In the genomic region with DNA sequence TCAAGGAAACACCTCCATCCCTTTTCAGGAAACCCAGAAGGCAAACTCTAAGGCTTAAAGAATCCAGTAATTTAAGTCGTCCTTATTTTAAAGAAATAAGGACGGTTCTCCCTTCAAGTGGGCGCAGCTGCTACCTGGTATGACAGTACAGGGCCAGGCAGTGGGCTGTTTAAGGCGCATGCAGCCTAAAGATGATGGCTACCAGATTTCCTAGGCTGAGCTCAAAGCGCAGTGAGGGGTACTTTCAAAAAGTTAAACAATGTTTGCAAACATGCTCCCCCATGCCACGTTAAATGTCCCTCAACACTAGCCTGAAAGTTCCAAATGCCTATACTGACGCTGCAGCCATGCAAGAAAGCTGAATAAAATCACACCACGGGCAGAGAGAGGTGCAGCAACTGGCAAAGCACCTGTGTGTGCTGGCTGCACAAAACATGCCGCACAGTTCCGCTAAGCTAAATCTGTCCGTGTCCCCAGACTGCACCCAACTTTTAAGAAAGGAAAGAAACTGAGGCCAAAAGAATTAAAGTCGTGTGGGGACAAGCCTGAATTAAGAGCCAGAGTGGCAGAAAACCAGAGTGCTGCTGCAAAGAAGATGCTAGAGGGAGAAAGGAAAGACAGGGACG, we compare ENCODE assay signal across 8 cellular contexts. TPM values are rescaled to one million over a fixed set of nuclear protein-coding genes. Genes with fewer than 3 reads are reported as not detected.
DNase-seq lines count a peak whose midpoint lies in the region; ATAC-seq and TF ChIP-seq lines count a peak whose summit lies in the region.

No MANE protein-coding gene starts in this region.

- DNase-seq in activated CD4-positive, alpha-beta T cell treated with anti-CD3 and anti-CD28 coated beads, Interleukin-2, amount 10 ng/mL, durations not matched to agents 7 days and 5 days: peak; percentile 29
- DNase-seq in fibroblast of the aortic adventitia (ENCODE audit: low read depth) (peak; percentile 26), GOT3 (lab: John Stamatoyannopoulos, UW) (no peak)

- H3K4me2 ChIP-seq in DOHH2 (ENCODE audit: low read length): peak overlapping the region; percentile 92

- H3K27ac ChIP-seq in DOHH2 (ENCODE audit: low read depth, low read length) (peak overlapping the region; percentile 41), neutrophil (peak overlapping the region; percentile 80)

- H3K4me3 ChIP-seq in DOHH2 (ENCODE audit: low read length): peak overlapping the region; percentile 84
- peak overlapping the region; percentile 88 for H3K4me3 ChIP-seq in fibroblast of the aortic adventitia (ENCODE audit: low read depth, low read length)
- peak overlapping the region; percentile 81 for H3K4me3 ChIP-seq in neutrophil (ENCODE audit: low read depth in 1 of 2, low read length in 1 of 2)

- H3K9me2 ChIP-seq in DOHH2 (replicated peaks; ENCODE audit: control insufficient read depth, low read length): no peaks in the 10 kb centered on the region

- peak overlapping the region; percentile 92 for H3K27ac Mint-ChIP-seq in activated CD4-positive, alpha-beta T cell treated with anti-CD3 and anti-CD28 coated beads, Interleukin-2, amount 10 ng/mL, durations not matched to agents 7 days and 5 days

- ATAC-seq in GM21360 (IDR thresholded peaks at IDR 0.05; ENCODE audit: unreplicated experiment): peak; percentile 34
- peak; percentile 11 for ATAC-seq in HG03565 (IDR thresholded peaks at IDR 0.05; ENCODE audit: unreplicated experiment)
- no peak for ATAC-seq in HG03469 (IDR thresholded peaks at IDR 0.05; ENCODE audit: unreplicated experiment)

- H3K36me3 Mint-ChIP-seq in activated CD4-positive, alpha-beta T cell treated with anti-CD3 and anti-CD28 coated beads, Interleukin-2, amount 10 ng/mL, durations not matched to agents 7 days and 5 days (ENCODE audit: low read depth): peaks cover 2% of the 10 kb centered on the region

- H3K4me1 ChIP-seq in DOHH2 (ENCODE audit: control insufficient read depth, low read length) (peaks cover 54% of the 10 kb centered on the region), neutrophil (ENCODE audit: control insufficient read depth in 1 of 2, insufficient read depth in 1 of 2, low read depth in 1 of 2, low read length in 1 of 2) (peaks cover 10 to 18% of the 10 kb centered on the region in 2 experiments)

- H3F3A ChIP-seq in DOHH2 (ENCODE audit: control insufficient read depth, insufficient read depth): peaks cover 19% of the 10 kb centered on the region

- POLR2A ChIA-PET in activated CD4-positive, alpha-beta T cell treated with anti-CD3 and anti-CD28 coated beads, Interleukin-2, amount 10 ng/mL, durations not matched to agents 7 days and 5 days (lab: Charles Lee): no interaction called here

- peaks cover 4% of the 10 kb centered on the region; the same call in 1 of the 2 replicates for H3K36me3 ChIP-seq in DOHH2 (ENCODE audit: control insufficient read depth, low read length)
- no peaks in the 10 kb centered on the region for H3K36me3 ChIP-seq in neutrophil

- H3K27me3 Mint-ChIP-seq in activated CD4-positive, alpha-beta T cell treated with anti-CD3 and anti-CD28 coated beads, Interleukin-2, amount 10 ng/mL, durations not matched to agents 7 days and 5 days: no peaks in the 10 kb centered on the region

- no peak for TF ChIP-seq CTCF in DOHH2 (IDR thresholded peaks at IDR 0.05; ENCODE audit: low read depth, low read length, poor library complexity, severe bottlenecking)
- TF ChIP-seq CTCF in fibroblast of the aortic adventitia (IDR thresholded peaks at IDR 0.05; ENCODE audit: insufficient read depth, low read length): no peak
- TF ChIP-seq CTCF in neutrophil (IDR thresholded peaks at IDR 0.05): no peak

- no peaks in the 10 kb centered on the region for H4K20me1 ChIP-seq in DOHH2 (ENCODE audit: control insufficient read depth, insufficient read depth, low read depth, low read length)

- H3K27me3 ChIP-seq in DOHH2 (ENCODE audit: control insufficient read depth, low read length): no peaks in the 10 kb centered on the region
- H3K27me3 ChIP-seq in neutrophil: no peaks in the 10 kb centered on the region

- H3K9me3 Mint-ChIP-seq in activated CD4-positive, alpha-beta T cell treated with anti-CD3 and anti-CD28 coated beads, Interleukin-2, amount 10 ng/mL, durations not matched to agents 7 days and 5 days: no peaks in the 10 kb centered on the region

- H3K4me3 Mint-ChIP-seq in activated CD4-positive, alpha-beta T cell treated with anti-CD3 and anti-CD28 coated beads, Interleukin-2, amount 10 ng/mL, durations not matched to agents 7 days and 5 days: peak overlapping the region; percentile 90

- peaks cover 43% of the 10 kb centered on the region for H3K4me1 Mint-ChIP-seq in activated CD4-positive, alpha-beta T cell treated with anti-CD3 and anti-CD28 coated beads, Interleukin-2, amount 10 ng/mL, durations not matched to agents 7 days and 5 days

- peaks cover 37% of the 10 kb centered on the region for H3K79me2 ChIP-seq in DOHH2 (ENCODE audit: control insufficient read depth, low read length)

- CTCF ChIA-PET in activated CD4-positive, alpha-beta T cell treated with anti-CD3 and anti-CD28 coated beads, Interleukin-2, amount 10 ng/mL, durations not matched to agents 7 days and 5 days (lab: Charles Lee): interaction anchor here (1.0 to 1.8 kb wide), 8 partner anchors 9 to 556 kb away, joined by 3 to 5 read pairs (median 3); a partner anchor contains a TSS

- H3K9me3 ChIP-seq in DOHH2 (ENCODE audit: control insufficient read depth, insufficient read depth, low read length) (no peaks in the 10 kb centered on the region), neutrophil (no peaks in the 10 kb centered on the region)

RNA-seq across cellular contexts. Expression of a gene that starts 0.6 kb away (rescaled TPM):
- 10 to 100 TPM; 13.3 to 14.5 TPM for total RNA-seq in activated CD4-positive, alpha-beta T cell treated with anti-CD3 and anti-CD28 coated beads, Interleukin-2, amount 10 ng/mL, durations not matched to agents 7 days and 5 days
- 21.5 and 24.4 TPM in 2 replicates for total RNA-seq in fibroblast of the aortic adventitia (ENCODE audit: low replicate concordance)

RNA-seq across cellular contexts. Expression of a gene that starts 24.3 kb away (rescaled TPM):
- total RNA-seq in activated CD4-positive, alpha-beta T cell treated with anti-CD3 and anti-CD28 coated beads, Interleukin-2, amount 10 ng/mL, durations not matched to agents 7 days and 5 days: 1 to 10 TPM; 6.7 to 6.9 TPM
- 9.2 and 11.8 TPM in 2 replicates for total RNA-seq in fibroblast of the aortic adventitia (ENCODE audit: low replicate concordance)
